Comparison of ENCODE assay signal across 8 cellular contexts in the genomic region with DNA sequence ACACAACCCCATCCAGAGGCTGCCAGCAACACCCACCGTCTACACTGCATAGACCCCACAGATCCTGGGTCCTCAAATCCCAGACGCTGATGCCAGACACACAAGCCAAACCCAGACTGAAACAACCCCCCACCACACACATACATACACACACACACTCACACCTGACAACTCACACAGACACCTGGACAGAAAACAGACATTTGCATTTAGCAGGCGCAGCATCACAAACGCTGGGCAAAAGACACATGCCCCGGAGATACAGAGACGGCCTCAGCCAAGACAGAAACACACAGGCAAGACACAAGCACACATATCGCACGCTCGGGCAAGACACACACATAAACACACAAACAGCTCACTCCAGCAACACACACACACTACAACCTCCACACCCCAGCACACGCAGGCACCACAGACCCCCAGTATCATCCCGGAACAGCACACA. TPM values are rescaled to one million over a fixed set of nuclear protein-coding genes. Genes with fewer than 3 reads are reported as not detected.
DNase-seq lines count a peak whose midpoint lies in the region; ATAC-seq and TF ChIP-seq lines count a peak whose summit lies in the region.

No MANE protein-coding gene starts in this region.

- peaks cover 0 to 2% of the 10 kb centered on the region in 2 donors for H3K27me3 Mint-ChIP-seq in natural killer cell (ENCODE audit: low read depth in 2 of 2)

- intact Hi-C loops in natural killer cell (cut with micrococcal nuclease) = loop anchor here (5.0 kb wide), 3 partner anchors 43 to 117 kb away; a partner anchor contains a TSS

- H3K9ac ChIP-seq in DND-41 (ENCODE audit: low read depth, low read length) = peak overlapping the region; percentile 73

- DNase-seq in DND-41 (peak; percentile 32), LNCaP clone FGC (ENCODE audit: low read depth) (no peak), coronary artery (ENCODE audit: low spot score) (no peak), natural killer cell (no peak), NCI-H1105 treated with DMSO at 0.1 percent for 48 hours (lab: John Stamatoyannopoulos, UW) (no peak)

- H3K27me3 ChIP-seq in DND-41 (ENCODE audit: insufficient read depth, low read length, poor library complexity) (no peaks in the 10 kb centered on the region), neuron (ENCODE audit: insufficient read depth, low read length) (no peaks in the 10 kb centered on the region)

- H2AFZ ChIP-seq in DND-41 (ENCODE audit: low read depth, low read length) (no peak overlapping the region; the same call in 1 of the 2 replicates), neuron (ENCODE audit: low read depth, low read length) (no peak overlapping the region)

- H4K20me1 ChIP-seq in DND-41 (ENCODE audit: insufficient read depth, low read length) = peaks cover 32% of the 10 kb centered on the region

- ATAC-seq in DND-41 (ENCODE audit: insufficient read depth, low read depth) (no peak), natural killer cell (no peak), HG03045 (IDR thresholded peaks at IDR 0.05; ENCODE audit: unreplicated experiment) (no peak), GM19463 (IDR thresholded peaks at IDR 0.05; ENCODE audit: unreplicated experiment) (no peak)

- H3K79me2 ChIP-seq in DND-41 (ENCODE audit: insufficient read depth, low read length) = no peaks in the 10 kb centered on the region

- H3K4me3 ChIP-seq in DND-41 (ENCODE audit: low read depth in 1 of 2, low read length in 2 of 2) = peak overlapping the region; percentile 10 to 72; a peak in 3 of 4 replicates
- H3K4me3 ChIP-seq in LNCaP clone FGC (ENCODE audit: low read depth, low read length) = peak overlapping the region; percentile 81
- H3K4me3 ChIP-seq in coronary artery = peak overlapping the region; percentile 98
- H3K4me3 ChIP-seq in neuron (ENCODE audit: low read length) = peak overlapping the region; percentile 63

- no peaks in the 10 kb centered on the region for H3K9me3 Mint-ChIP-seq in natural killer cell

- H3K9me3 ChIP-seq in DND-41 (ENCODE audit: insufficient read depth, low read length, severe bottlenecking) (no peaks in the 10 kb centered on the region), neuron (ENCODE audit: low read length) (no peaks in the 10 kb centered on the region)

- no peak overlapping the region for H3K27ac Mint-ChIP-seq in natural killer cell

- peaks cover 68% of the 10 kb centered on the region for H3K4me1 ChIP-seq in DND-41 (ENCODE audit: insufficient read depth, low read length)
- H3K4me1 ChIP-seq in neuron (ENCODE audit: insufficient read depth, low read length) = peaks cover 45% of the 10 kb centered on the region

- peak overlapping the region; percentile 92 for H3K4me2 ChIP-seq in DND-41 (ENCODE audit: insufficient read depth, low read length)

- H3K36me3 ChIP-seq in DND-41 (ENCODE audit: insufficient read depth, low read length) = no peaks in the 10 kb centered on the region
- H3K36me3 ChIP-seq in neuron (ENCODE audit: insufficient read depth, low read length) = peaks cover 7% of the 10 kb centered on the region

- peaks cover 24 to 35% of the 10 kb centered on the region in 2 donors for H3K4me1 Mint-ChIP-seq in natural killer cell

- H3K4me3 Mint-ChIP-seq in natural killer cell = no peak overlapping the region

- H3K36me3 Mint-ChIP-seq in natural killer cell = no peaks in the 10 kb centered on the region

- TF ChIP-seq CTCF in DND-41 (IDR thresholded peaks at IDR 0.05; ENCODE audit: borderline replicate concordance, extremely low read depth, low read length, poor library complexity, severe bottlenecking) (no peak), LNCaP clone FGC (IDR thresholded peaks at IDR 0.05; ENCODE audit: control insufficient read depth, extremely low read depth, insufficient read depth) (no peak), coronary artery (IDR thresholded peaks at IDR 0.05) (no peak), natural killer cell (IDR thresholded peaks at IDR 0.05) (no peak)

- H3K27ac ChIP-seq in DND-41 (ENCODE audit: low read length) (peak overlapping the region; percentile 54), coronary artery (peak overlapping the region; percentile 97 to 98)

RNA-seq across cellular contexts. Expression of a gene that starts 1.3 kb away (rescaled TPM):
- total RNA-seq in natural killer cell = 10 to 100 TPM; 39.9 to 45.1 (median 43.9) TPM

RNA-seq across cellular contexts. Expression of a gene that starts 26.6 kb away (rescaled TPM):
- 10 to 100 TPM; 49.6 to 55.8 (median 55.4) TPM for total RNA-seq in natural killer cell

RNA-seq across cellular contexts. Expression of a gene that starts 45.0 kb away (rescaled TPM):
- total RNA-seq in natural killer cell = 10 to 100 TPM in 1 of 3 donors, 1 to 10 TPM in 2; 9.1 to 10.3 (median 9.5) TPM

Comparison
In these comparisons a context has a peak if more than half of its experiments do, and no peak if none do; other contexts are left out.
1. H3K4me3 ChIP-seq: peak in every context shown above with its lines; median percentile 98 in coronary artery; 81 in LNCaP clone FGC; 63 in neuron; 41 in DND-41.